Comparison of ENCODE assay signal across 10 cellular contexts in genomic region chr2:143901185-143901842, GRCh38.
A peak's percentile ranks its signal among the peaks of the same experiment; 100 is the strongest.
DNase-seq lines count a peak whose midpoint lies in the region; ATAC-seq, FAIRE-seq and TF ChIP-seq lines count a peak whose summit lies in the region.
"Had no signal": no experiment of that assay in that cellular context is flagged by ENCODE, and none has a peak within 500 bp of the region (broad histone marks: within the 10 kb centered on the region; RNA-seq: fewer than 3 reads in every experiment).

No MANE protein-coding gene starts in this region.

- ATAC-seq in natural killer cell treated with Interleukin-12 subunit alpha and Interleukin-12 subunit beta and Interleukin-15 and Interleukin-18, amount 100 ng/mL, for 72 hours: peak; percentile 70 to 74
- no peak for ATAC-seq in natural killer cell
- peak; percentile 59 for ATAC-seq in HG03521 (IDR thresholded peaks at IDR 0.05; ENCODE audit: unreplicated experiment)
- ATAC-seq in HG03025 (IDR thresholded peaks at IDR 0.05; ENCODE audit: low FRiP score, unreplicated experiment): no peak
- ATAC-seq: T-helper 17 cell had no signal

- H3K27me3 ChIP-seq in bronchial epithelial cell (ENCODE audit: control insufficient read depth, insufficient read depth, low read length): no peaks in the 10 kb centered on the region

- intact Hi-C loops in natural killer cell (cut with micrococcal nuclease) (no loop called here), cardiac septum (cut with DNase I) (no loop called here)

- H3K9me3 Mint-ChIP-seq in natural killer cell treated with Interleukin-12 subunit alpha and Interleukin-12 subunit beta and Interleukin-15 and Interleukin-18, amount 100 ng/mL, for 72 hours: no peaks in the 10 kb centered on the region
- H3K9me3 Mint-ChIP-seq in natural killer cell: peaks cover 0 to 2% of the 10 kb centered on the region in 2 donors

- H3K36me3 Mint-ChIP-seq in natural killer cell treated with Interleukin-12 subunit alpha and Interleukin-12 subunit beta and Interleukin-15 and Interleukin-18, amount 100 ng/mL, for 72 hours: no peaks in the 10 kb centered on the region
- H3K36me3 Mint-ChIP-seq in natural killer cell: no peaks in the 10 kb centered on the region

- H3K4me1 Mint-ChIP-seq in natural killer cell treated with Interleukin-12 subunit alpha and Interleukin-12 subunit beta and Interleukin-15 and Interleukin-18, amount 100 ng/mL, for 72 hours (ENCODE audit: low read depth in 2 of 2): peaks cover 13 to 26% of the 10 kb centered on the region in 2 donors
- H3K4me1 Mint-ChIP-seq in natural killer cell: no peaks in the 10 kb centered on the region
- H3K4me1 Mint-ChIP-seq: T-helper 17 cell had no signal

- no peak overlapping the region for H3K4me3 ChIP-seq in bronchial epithelial cell (ENCODE audit: low read depth, low read length)

- DNase-seq in natural killer cell treated with Interleukin-12 subunit alpha and Interleukin-12 subunit beta and Interleukin-15 and Interleukin-18, amount 100 ng/mL, for 72 hours (ENCODE audit: low spot score): no peak
- DNase-seq in natural killer cell: no peak
- peak; percentile 95 for DNase-seq in bronchial epithelial cell (ENCODE audit: low read depth)
- no peak for DNase-seq in HUDEP-2 (lab: John Stamatoyannopoulos, UW; ENCODE audit: unreplicated experiment in 76 of 76)
- no peak for DNase-seq in cardiac septum (ENCODE audit: low spot score)
- DNase-seq in GOT3 (lab: John Stamatoyannopoulos, UW): no peak
- DNase-seq: DMS 273 treated with DMSO at 0.1 percent for 48 hours, T-helper 17 cell had no signal

- H3K27me3 Mint-ChIP-seq in natural killer cell treated with Interleukin-12 subunit alpha and Interleukin-12 subunit beta and Interleukin-15 and Interleukin-18, amount 100 ng/mL, for 72 hours: peaks cover 0 to 3% of the 10 kb centered on the region in 2 donors
- H3K27me3 Mint-ChIP-seq in natural killer cell (ENCODE audit: low read depth in 2 of 2): peaks cover 0 to 11% of the 10 kb centered on the region in 2 donors

- peak; percentile 58 for FAIRE-seq in bronchial epithelial cell (lab: Jason Lieb, UNC)

- TF ChIP-seq CTCF in natural killer cell (IDR thresholded peaks at IDR 0.05) (no peak), bronchial epithelial cell (IDR thresholded peaks at IDR 0.05; ENCODE audit: insufficient read depth, low read length, severe bottlenecking) (no peak)

- H3K36me3 ChIP-seq in bronchial epithelial cell (ENCODE audit: control insufficient read depth, insufficient read depth, low read length): no peaks in the 10 kb centered on the region

- H3K4me3 Mint-ChIP-seq in natural killer cell treated with Interleukin-12 subunit alpha and Interleukin-12 subunit beta and Interleukin-15 and Interleukin-18, amount 100 ng/mL, for 72 hours: peak overlapping the region; percentile 46
- H3K4me3 Mint-ChIP-seq in natural killer cell: no peak overlapping the region
- H3K4me3 Mint-ChIP-seq: T-helper 17 cell had no signal

- H3K27ac Mint-ChIP-seq in natural killer cell treated with Interleukin-12 subunit alpha and Interleukin-12 subunit beta and Interleukin-15 and Interleukin-18, amount 100 ng/mL, for 72 hours: peak overlapping the region; percentile 18 to 39
- no peak overlapping the region for H3K27ac Mint-ChIP-seq in natural killer cell
- H3K27ac Mint-ChIP-seq: T-helper 17 cell had no signal

Comparison
In these comparisons a context has a peak if more than half of its experiments do, and no peak if none do; other contexts are left out.
1. ATAC-seq: peak in natural killer cell treated with Interleukin-12 subunit alpha and Interleukin-12 subunit beta and Interleukin-15 and Interleukin-18, amount 100 ng/mL, for 72 hours (2 of 2) and HG03521 (single experiment); none in natural killer cell (0 of 3) and HG03025 (single experiment).
2. H3K27ac Mint-ChIP-seq: peak in natural killer cell treated with Interleukin-12 subunit alpha and Interleukin-12 subunit beta and Interleukin-15 and Interleukin-18, amount 100 ng/mL, for 72 hours (2 of 2); none in natural killer cell (0 of 2).